In genomic region chr11:70132641-70133040, GRCh38 we compare ENCODE assay signal across 27 cellular contexts. TPM values are rescaled to one million over a fixed set of nuclear protein-coding genes. Genes with fewer than 3 reads are reported as not detected.
"Had no signal": no experiment of that assay in that cellular context is flagged by ENCODE, and none has a peak within 500 bp of the region (broad histone marks: within the 10 kb centered on the region; RNA-seq: fewer than 3 reads in every experiment).

No MANE protein-coding gene starts in this region.

- H3K27ac ChIP-seq: colonic mucosa, epithelial cell of prostate, esophagus squamous epithelium, gastrocnemius medialis, heart right ventricle, left lung, lower lobe of right lung had no signal

- H3K36me3 ChIP-seq: colonic mucosa, esophagus squamous epithelium, gastrocnemius medialis, left lung, lower lobe of right lung had no signal

- H3K4me1 ChIP-seq: colonic mucosa, gastrocnemius medialis, left lung, lower lobe of right lung had no signal

- FAIRE-seq: endometrium, islet of Langerhans, keratinocyte had no signal

- H3K9me3 ChIP-seq: colonic mucosa, esophagus squamous epithelium, gastrocnemius medialis, heart right ventricle, left lung, lower lobe of right lung had no signal

- DNase-seq: colonic mucosa; cortex of kidney; effector CD8-positive, alpha-beta T cell; effector memory CD8-positive, alpha-beta T cell; endodermal cell; erythroblast; esophagus squamous epithelium; foreskin fibroblast; foreskin melanocyte; gastrocnemius medialis; glutamatergic neuron; head of caudate nucleus; heart right ventricle; hippocampal formation; left cardiac atrium; left ventricle myocardium superior; lower lobe of right lung; mesenchymal stem cell had no signal

- ATAC-seq: effector memory CD8-positive, alpha-beta T cell; esophagus mucosa; gastrocnemius medialis; heart right ventricle; left cardiac atrium; left lung; left ventricle myocardium superior; lower lobe of right lung had no signal

- H3K4me3 ChIP-seq: colonic mucosa, esophagus squamous epithelium, gastrocnemius medialis, heart right ventricle, left lung, lower lobe of right lung had no signal

- H3K27me3 ChIP-seq: colonic mucosa, esophagus squamous epithelium, gastrocnemius medialis, left lung had no signal

RNA-seq across cellular contexts. Expression of gene ANO1, which starts 54.5 kb away (rescaled TPM):
- total RNA-seq: dermis microvascular lymphatic vessel endothelial cell, lung microvascular endothelial cell, mononuclear cell had no signal
